Comparison of ENCODE assay signal across 8 cellular contexts in genomic region chr6:6724319-6725119, GRCh38.
DNase-seq lines count a peak whose midpoint lies in the region; ATAC-seq and TF ChIP-seq lines count a peak whose summit lies in the region.

No MANE protein-coding gene starts in this region.

- no peak for ATAC-seq in GM18517 (IDR thresholded peaks at IDR 0.05; ENCODE audit: unreplicated experiment)

- DNase-seq in ELF-1 (ENCODE audit: low read depth, low spot score), result peak; percentile 91
- DNase-seq in HuH-7.5 (ENCODE audit: low spot score), result peak; percentile 59
- peak; percentile 31 for DNase-seq in SK-N-DZ (ENCODE audit: low spot score)
- peak; percentile 37 for DNase-seq in activated naive CD8-positive, alpha-beta T cell treated with anti-CD3 and anti-CD28 coated beads for 36 hours
- peak; percentile 79 for DNase-seq in glutamatergic neuron
- no peak for DNase-seq in osteocyte (ENCODE audit: extremely low spot score, unreplicated experiment)
- DNase-seq in ureter (ENCODE audit: low spot score), result peak; percentile 70

- peak overlapping the region; percentile 31 for H3K27ac Mint-ChIP-seq in activated naive CD8-positive, alpha-beta T cell treated with anti-CD3 and anti-CD28 coated beads for 36 hours
- H3K27ac Mint-ChIP-seq in glutamatergic neuron (ENCODE audit: unreplicated experiment) (no peak overlapping the region), osteocyte (ENCODE audit: unreplicated experiment) (peak overlapping the region; percentile 82)

- H3K4me3 Mint-ChIP-seq in activated naive CD8-positive, alpha-beta T cell treated with anti-CD3 and anti-CD28 coated beads for 36 hours, result peak overlapping the region; percentile 58
- H3K4me3 Mint-ChIP-seq in glutamatergic neuron (ENCODE audit: unreplicated experiment), result peak overlapping the region; percentile 9
- peak overlapping the region; percentile 64 for H3K4me3 Mint-ChIP-seq in osteocyte (ENCODE audit: unreplicated experiment)

- peak; percentile 42 for TF ChIP-seq CTCF in glutamatergic neuron (IDR thresholded peaks at IDR 0.05; ENCODE audit: partially characterized antibody, unreplicated experiment)
- peak; percentile 83 for TF ChIP-seq CTCF in osteocyte (IDR thresholded peaks at IDR 0.05)

- peaks cover 4% of the 10 kb centered on the region for H3K4me1 Mint-ChIP-seq in activated naive CD8-positive, alpha-beta T cell treated with anti-CD3 and anti-CD28 coated beads for 36 hours
- H3K4me1 Mint-ChIP-seq in glutamatergic neuron (ENCODE audit: low read depth, unreplicated experiment) (peaks cover 15% of the 10 kb centered on the region), osteocyte (ENCODE audit: unreplicated experiment) (peaks cover 32% of the 10 kb centered on the region)

- no peaks in the 10 kb centered on the region for H3K9me3 Mint-ChIP-seq in activated naive CD8-positive, alpha-beta T cell treated with anti-CD3 and anti-CD28 coated beads for 36 hours
- H3K9me3 Mint-ChIP-seq in glutamatergic neuron (ENCODE audit: unreplicated experiment) (peaks cover 3% of the 10 kb centered on the region), osteocyte (ENCODE audit: unreplicated experiment) (no peaks in the 10 kb centered on the region)

- peaks cover 9% of the 10 kb centered on the region for H3K27me3 Mint-ChIP-seq in activated naive CD8-positive, alpha-beta T cell treated with anti-CD3 and anti-CD28 coated beads for 36 hours
- H3K27me3 Mint-ChIP-seq in glutamatergic neuron (ENCODE audit: unreplicated experiment), result no peaks in the 10 kb centered on the region
- H3K27me3 Mint-ChIP-seq in osteocyte (ENCODE audit: unreplicated experiment), result no peaks in the 10 kb centered on the region

- H3K36me3 Mint-ChIP-seq in activated naive CD8-positive, alpha-beta T cell treated with anti-CD3 and anti-CD28 coated beads for 36 hours, result no peaks in the 10 kb centered on the region
- H3K36me3 Mint-ChIP-seq in glutamatergic neuron (ENCODE audit: unreplicated experiment) (no peaks in the 10 kb centered on the region), osteocyte (ENCODE audit: unreplicated experiment) (no peaks in the 10 kb centered on the region)

Comparison
In these comparisons a context has a peak if more than half of its experiments do, and no peak if none do; other contexts are left out.
1. H3K4me3 Mint-ChIP-seq: peak in every context shown above with its lines; median percentile 64 in osteocyte; 58 in activated naive CD8-positive, alpha-beta T cell treated with anti-CD3 and anti-CD28 coated beads for 36 hours; 9 in glutamatergic neuron.